ENCODE assay signal across 8 cellular contexts in the genomic region with DNA sequence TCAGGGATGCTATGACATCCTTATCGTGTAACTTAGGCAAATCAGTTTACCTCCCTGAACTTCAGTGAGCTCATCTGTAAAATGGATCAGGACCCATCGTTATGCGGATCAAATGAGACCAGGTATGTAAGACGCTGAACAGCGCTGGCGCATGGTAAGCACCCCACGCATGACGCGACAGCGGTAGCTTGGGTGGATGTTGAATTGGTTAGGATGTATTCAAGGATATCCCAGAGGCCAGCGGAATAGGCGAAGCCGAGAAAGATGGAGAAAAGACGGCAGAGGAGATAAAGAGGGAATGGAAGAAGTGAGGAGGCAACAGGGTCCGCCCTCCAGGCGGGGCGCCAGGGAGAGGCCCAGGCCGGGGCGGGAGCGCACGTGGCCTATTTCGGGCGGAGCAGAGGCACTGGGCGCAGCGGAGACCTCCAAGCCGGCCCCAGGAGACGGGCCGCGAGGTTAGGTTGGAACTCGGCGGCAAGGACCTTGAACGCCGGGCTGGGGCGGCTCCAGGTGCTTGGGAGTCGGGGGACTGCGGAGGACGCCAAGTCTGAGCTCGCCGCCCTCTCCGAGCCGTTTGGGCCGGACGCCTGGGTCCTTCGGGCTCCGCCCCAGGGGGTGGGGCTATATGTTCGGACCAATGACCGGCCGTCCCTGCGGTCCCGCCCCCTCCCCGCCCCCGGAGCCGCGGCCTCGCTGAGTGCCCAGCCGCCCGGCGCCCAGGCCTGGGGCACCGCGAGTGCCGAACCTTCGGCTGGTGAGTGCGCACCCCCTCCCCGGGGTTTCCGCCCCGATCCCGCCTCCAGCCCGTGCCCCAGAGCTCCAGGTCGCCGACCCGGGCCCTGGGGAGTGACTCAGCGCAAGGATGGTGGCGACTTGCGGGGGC. TPM values are rescaled to one million over a fixed set of nuclear protein-coding genes. Genes with fewer than 3 reads are reported as not detected.
DNase-seq lines count a peak whose midpoint lies in the region; ATAC-seq, FAIRE-seq and TF ChIP-seq lines count a peak whose summit lies in the region.

A gene (plus strand): TSS at position 696 of the 883 bp plus-strand sequence. CDS start 448 bp downstream, outside the sequence.

- intact Hi-C loops in kidney (cut with DNase I): no loop called here

- H3K4me1 Mint-ChIP-seq in central memory CD8-positive, alpha-beta T cell: peaks cover 27% of the 10 kb centered on the region

- H3K9me3 Mint-ChIP-seq in central memory CD8-positive, alpha-beta T cell: no peaks in the 10 kb centered on the region

- H3K27ac Mint-ChIP-seq in central memory CD8-positive, alpha-beta T cell (ENCODE audit: low read depth): peak within 1 kb of the TSS; percentile 41

- H3K4me1 ChIP-seq in kidney (ENCODE audit: control insufficient read depth in 1 of 2, insufficient read depth in 1 of 2, low read depth in 1 of 2, low read length in 2 of 2): peaks cover 6 to 14% of the 10 kb centered on the region in 2 donors

- peak within 1 kb of the TSS; percentile 42 to 81 for H3K9ac ChIP-seq in kidney (ENCODE audit: low read length in 2 of 2)

- peaks cover 13% of the 10 kb centered on the region for H3K36me3 Mint-ChIP-seq in central memory CD8-positive, alpha-beta T cell (ENCODE audit: insufficient read depth)

- no peaks in the 10 kb centered on the region for H3K9me3 ChIP-seq in kidney (ENCODE audit: control insufficient read depth in 1 of 2, low read length in 2 of 2)

- H3K4me3 Mint-ChIP-seq in central memory CD8-positive, alpha-beta T cell: peak within 1 kb of the TSS; percentile 89

- no peak for FAIRE-seq in kidney (lab: Jason Lieb, UNC)

- no peaks in the 10 kb centered on the region for H3K27me3 Mint-ChIP-seq in central memory CD8-positive, alpha-beta T cell

- peak within 1 kb of the TSS; percentile 84 to 88 for H3K27ac ChIP-seq in kidney (ENCODE audit: low read depth in 2 of 2, low read length in 2 of 2)

- DNase-seq in ACHN: peak; percentile 94
- DNase-seq in NCI-H2196 (lab: John Stamatoyannopoulos, UW; ENCODE audit: unreplicated experiment): peak; percentile 94
- peak; percentile 76 for DNase-seq in activated CD4-positive, CD25-positive, alpha-beta regulatory T cell treated with anti-CD3 and anti-CD28 coated beads, Interleukin-2, amount 50 U/mL, for 16 hours (ENCODE audit: low read depth, low spot score)
- DNase-seq in central memory CD8-positive, alpha-beta T cell (ENCODE audit: low spot score in 2 of 2): peak; percentile 68 to 75
- peak; percentile 98 for DNase-seq in kidney
- DNase-seq in stimulated activated CD4-positive, alpha-beta T cell treated with anti-CD3 and anti-CD28 coated beads, Interleukin-15, amount 100 ng/mL, for 1 hour (ENCODE audit: low read depth in 1 of 2, low spot score in 1 of 2): peak; percentile 80 to 90

- no peak for TF ChIP-seq CTCF in kidney (IDR thresholded peaks at IDR 0.05; ENCODE audit: borderline replicate concordance, extremely low read depth, insufficient read depth)

- peak within 1 kb of the TSS; percentile 65 to 85 for H3K4me3 ChIP-seq in kidney (ENCODE audit: low read length in 2 of 2)

- in situ Hi-C loops in ACHN (cut with HindIII; ENCODE audit: low pct_ligation_motif_present, low pct_unique_long_range_greater_than_20kb, low sequenced_read_pairs): no loop called here

- no peaks in the 10 kb centered on the region for H3K36me3 ChIP-seq in kidney (ENCODE audit: control insufficient read depth in 1 of 2, insufficient read depth in 2 of 2, low read length in 2 of 2)

- peak; percentile 75 for ATAC-seq in GM18520 (IDR thresholded peaks at IDR 0.05; ENCODE audit: unreplicated experiment)
- peak; percentile 41 for ATAC-seq in HG03060 (IDR thresholded peaks at IDR 0.05; ENCODE audit: low read depth, unreplicated experiment)
- peak; percentile 78 for ATAC-seq in central memory CD8-positive, alpha-beta T cell (replicated peaks; ENCODE audit: extremely low read depth, poor library complexity, severe bottlenecking)

RNA-seq across cellular contexts. Expression of the gene that starts here (rescaled TPM):
- 7.8 TPM for total RNA-seq in kidney
- polyA plus RNA-seq in kidney (ENCODE audit: insufficient read depth, low read depth, low replicate concordance): 14.8 TPM

Comparison
In these comparisons a context has a peak if more than half of its experiments do, and no peak if none do; other contexts are left out.
1. Peak in every context shown above with its lines: DNase-seq, ATAC-seq, H3K4me3 ChIP-seq and H3K27ac ChIP-seq.